Comparison of ENCODE assay signal across 4 cellular contexts in genomic region chr7:150385884-150386283, GRCh38. TPM values are rescaled to one million over a fixed set of nuclear protein-coding genes. Genes with fewer than 3 reads are reported as not detected.
"Had no signal": no experiment of that assay in that cellular context is flagged by ENCODE, and none has a peak within 500 bp of the region (broad histone marks: within the 10 kb centered on the region; RNA-seq: fewer than 3 reads in every experiment).

No MANE protein-coding gene starts in this region.

RNA-seq across cellular contexts. Expression of gene RARRES2, which starts 44.5 kb away (rescaled TPM):
- total RNA-seq: activated CD4-positive, alpha-beta memory T cell treated with anti-CD3 and anti-CD28 coated beads, Interleukin-2, amount 10 ng/mL, durations not matched to agents 7 days and 5 days; activated CD4-positive, alpha-beta T cell treated with anti-CD3 and anti-CD28 coated beads, Interleukin-2, amount 10 ng/mL, durations not matched to agents 24 days and 14 days; activated T-cell treated with anti-CD3 and anti-CD28 coated beads, Interleukin-2, amount 50 U/mL, for 72 hours; natural killer cell had no signal
